ENCODE assay signal across 24 cellular contexts in the genomic region with DNA sequence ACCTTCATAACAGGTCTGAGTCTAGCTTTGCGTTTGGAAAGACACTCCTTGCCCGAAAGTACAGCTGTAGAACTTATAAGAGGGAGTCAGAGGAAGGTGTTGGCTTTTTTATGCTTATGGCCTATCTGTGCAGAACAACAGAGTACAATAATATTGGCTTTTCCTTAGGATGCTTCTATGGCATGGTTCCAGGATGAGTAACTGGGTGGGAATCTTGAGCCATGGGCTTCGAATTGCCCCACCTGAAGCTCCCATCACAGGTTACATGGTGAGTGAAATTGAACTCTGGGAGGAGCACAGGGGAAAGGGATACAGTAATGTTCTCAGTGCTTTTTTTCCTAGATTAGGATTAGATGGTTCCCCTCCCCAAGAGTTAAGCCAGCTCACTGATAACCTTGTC.
"Had no signal": no experiment of that assay in that cellular context is flagged by ENCODE, and none has a peak within 500 bp of the region (broad histone marks: within the 10 kb centered on the region; RNA-seq: fewer than 3 reads in every experiment).

No MANE protein-coding gene starts in this region.

- H3K27ac Mint-ChIP-seq: activated CD8-positive, alpha-beta T cell treated with anti-CD3 and anti-CD28 coated beads for 36 hours; activated naive CD4-positive, alpha-beta T cell treated with anti-CD3 and anti-CD28 coated beads, Interleukin-2, amount 10 ng/mL, durations not matched to agents 7 days and 5 days; neural progenitor cell; T-helper 2 cell treated with Interferon-gamma antibody and Interleukin-4, amounts not matched to agents 5 μg/mL and 100 μg/mL, for 36 hours had no signal

- H3K9me3 Mint-ChIP-seq: activated CD8-positive, alpha-beta T cell treated with anti-CD3 and anti-CD28 coated beads for 36 hours; activated naive CD4-positive, alpha-beta T cell treated with anti-CD3 and anti-CD28 coated beads, Interleukin-2, amount 10 ng/mL, durations not matched to agents 7 days and 5 days; activated T-cell treated with anti-CD3 and anti-CD28 coated beads, Interleukin-2, amount 50 U/mL, for 4 hours; naive thymus-derived CD4-positive, alpha-beta T cell; neural progenitor cell; stimulated activated naive CD8-positive, alpha-beta T cell treated with anti-CD3 and anti-CD28 coated beads, Interleukin-15, amount 100 ng/mL, for 72 hours; T-helper 2 cell treated with Interferon-gamma antibody and Interleukin-4, amounts not matched to agents 5 μg/mL and 100 μg/mL, for 36 hours had no signal

- H3K9me3 ChIP-seq: adrenal gland, ovary, psoas muscle, suprapubic skin, transverse colon had no signal

- H3K27me3 ChIP-seq: adrenal gland, dorsolateral prefrontal cortex, neural progenitor cell, ovary, suprapubic skin, transverse colon had no signal

- H3K27ac ChIP-seq: adrenal gland, dorsolateral prefrontal cortex, neural progenitor cell, ovary, psoas muscle, skin epidermis, suprapubic skin, transverse colon had no signal

- H3K4me2 ChIP-seq: neural progenitor cell had no signal

- DNase-seq: activated CD4-positive, alpha-beta T cell treated with anti-CD3 and anti-CD28 coated beads for 48 hours; activated CD4-positive, CD25-positive, alpha-beta regulatory T cell; activated CD8-positive, alpha-beta T cell treated with anti-CD3 and anti-CD28 coated beads for 36 hours; activated effector memory CD4-positive, alpha-beta T cell treated with Interleukin-2 at 50 U/mL for 16 hours; activated naive CD4-positive, alpha-beta T cell treated with anti-CD3 and anti-CD28 coated beads, Interleukin-2, amount 10 ng/mL, durations not matched to agents 7 days and 5 days; activated T-cell treated with anti-CD3 and anti-CD28 coated beads, Interleukin-2, amount 50 U/mL, for 4 hours; adrenal gland; dorsolateral prefrontal cortex; head of caudate nucleus; kidney glomerular epithelial cell; left ventricle myocardium superior; mesendoderm; naive thymus-derived CD4-positive, alpha-beta T cell; ovary; psoas muscle; right cardiac atrium; stimulated activated naive CD8-positive, alpha-beta T cell treated with anti-CD3 and anti-CD28 coated beads, Interleukin-15, amount 100 ng/mL, for 72 hours; transverse colon had no signal

- H3K4me1 ChIP-seq: adrenal gland, neural progenitor cell, psoas muscle, suprapubic skin, transverse colon had no signal

- H2AFZ ChIP-seq: neural progenitor cell had no signal

- ATAC-seq: activated CD8-positive, alpha-beta T cell treated with anti-CD3 and anti-CD28 coated beads for 36 hours; activated T-cell treated with anti-CD3 and anti-CD28 coated beads, Interleukin-2, amount 50 U/mL, for 4 hours; left ventricle myocardium superior; naive thymus-derived CD4-positive, alpha-beta T cell; right cardiac atrium; stimulated activated naive CD8-positive, alpha-beta T cell treated with anti-CD3 and anti-CD28 coated beads, Interleukin-15, amount 100 ng/mL, for 72 hours had no signal

- H3K36me3 ChIP-seq: ovary had no signal

- FAIRE-seq: colon, frontal cortex had no signal

- H3K9ac ChIP-seq: neural progenitor cell had no signal

- H3K4me3 ChIP-seq: adrenal gland, dorsolateral prefrontal cortex, neural progenitor cell, ovary, psoas muscle, skin epidermis, suprapubic skin, transverse colon had no signal
